ENCODE assay signal across 1 cellular context in the genomic region with DNA sequence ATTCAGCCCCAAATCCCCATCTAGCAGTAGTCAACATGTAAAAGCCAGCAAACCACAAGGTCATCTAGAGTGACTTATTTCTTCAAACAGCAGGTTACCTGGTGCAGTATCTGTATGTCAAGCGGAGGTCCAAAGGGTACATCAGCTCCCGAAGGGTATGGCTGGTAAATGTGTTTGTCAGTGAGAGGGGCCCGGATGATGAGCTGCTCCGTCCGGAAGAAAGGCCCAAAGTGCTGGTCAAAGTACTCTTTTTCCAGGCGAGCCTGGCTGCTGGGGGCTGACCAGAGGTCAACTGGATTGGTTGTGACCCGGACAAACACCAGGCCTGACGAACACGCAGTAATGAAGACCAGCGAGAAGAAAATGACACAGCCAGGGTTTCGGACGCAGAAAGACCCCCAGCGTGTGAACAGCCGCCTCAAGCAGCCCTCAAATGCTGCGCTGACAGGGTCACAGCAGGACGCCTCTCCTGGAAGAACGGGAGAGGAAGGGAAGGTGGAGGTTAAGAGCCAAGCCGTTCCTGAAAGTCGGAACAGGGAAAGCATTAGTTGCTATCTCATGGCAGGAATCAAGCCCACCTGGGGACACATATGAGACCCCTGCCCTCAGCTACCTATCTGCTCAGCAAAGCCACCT.
TF ChIP-seq lines count a peak whose summit lies in the region.

No MANE protein-coding gene starts in this region.

TF ChIP-seq in HepG2, 621 proteins besides CTCF, POLR2A, EP300 and RAD21 (continued from another document and continues in another):
- TF ChIP-seq, protein P1, sequence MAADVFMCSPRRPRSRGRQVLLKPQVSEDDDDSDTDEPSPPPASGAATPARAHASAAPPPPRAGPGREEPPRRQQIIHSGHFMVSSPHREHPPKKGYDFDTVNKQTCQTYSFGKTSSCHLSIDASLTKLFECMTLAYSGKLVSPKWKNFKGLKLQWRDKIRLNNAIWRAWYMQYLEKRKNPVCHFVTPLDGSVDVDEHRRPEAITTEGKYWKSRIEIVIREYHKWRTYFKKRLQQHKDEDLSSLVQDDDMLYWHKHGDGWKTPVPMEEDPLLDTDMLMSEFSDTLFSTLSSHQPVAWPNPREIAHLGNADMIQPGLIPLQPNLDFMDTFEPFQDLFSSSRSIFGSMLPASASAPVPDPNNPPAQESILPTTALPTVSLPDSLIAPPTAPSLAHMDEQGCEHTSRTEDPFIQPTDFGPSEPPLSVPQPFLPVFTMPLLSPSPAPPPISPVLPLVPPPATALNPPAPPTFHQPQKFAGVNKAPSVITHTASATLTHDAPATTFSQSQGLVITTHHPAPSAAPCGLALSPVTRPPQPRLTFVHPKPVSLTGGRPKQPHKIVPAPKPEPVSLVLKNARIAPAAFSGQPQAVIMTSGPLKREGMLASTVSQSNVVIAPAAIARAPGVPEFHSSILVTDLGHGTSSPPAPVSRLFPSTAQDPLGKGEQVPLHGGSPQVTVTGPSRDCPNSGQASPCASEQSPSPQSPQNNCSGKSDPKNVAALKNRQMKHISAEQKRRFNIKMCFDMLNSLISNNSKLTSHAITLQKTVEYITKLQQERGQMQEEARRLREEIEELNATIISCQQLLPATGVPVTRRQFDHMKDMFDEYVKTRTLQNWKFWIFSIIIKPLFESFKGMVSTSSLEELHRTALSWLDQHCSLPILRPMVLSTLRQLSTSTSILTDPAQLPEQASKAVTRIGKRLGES (CRISPR knock-in tag; IDR thresholded peaks at IDR 0.05; ENCODE audit: borderline replicate concordance) = no peak; the same call in 1 of the 2 replicates
- TF ChIP-seq, protein P2, sequence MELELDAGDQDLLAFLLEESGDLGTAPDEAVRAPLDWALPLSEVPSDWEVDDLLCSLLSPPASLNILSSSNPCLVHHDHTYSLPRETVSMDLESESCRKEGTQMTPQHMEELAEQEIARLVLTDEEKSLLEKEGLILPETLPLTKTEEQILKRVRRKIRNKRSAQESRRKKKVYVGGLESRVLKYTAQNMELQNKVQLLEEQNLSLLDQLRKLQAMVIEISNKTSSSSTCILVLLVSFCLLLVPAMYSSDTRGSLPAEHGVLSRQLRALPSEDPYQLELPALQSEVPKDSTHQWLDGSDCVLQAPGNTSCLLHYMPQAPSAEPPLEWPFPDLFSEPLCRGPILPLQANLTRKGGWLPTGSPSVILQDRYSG (CRISPR knock-in tag; IDR thresholded peaks at IDR 0.05) = no peak
- TF ChIP-seq, protein P3, sequence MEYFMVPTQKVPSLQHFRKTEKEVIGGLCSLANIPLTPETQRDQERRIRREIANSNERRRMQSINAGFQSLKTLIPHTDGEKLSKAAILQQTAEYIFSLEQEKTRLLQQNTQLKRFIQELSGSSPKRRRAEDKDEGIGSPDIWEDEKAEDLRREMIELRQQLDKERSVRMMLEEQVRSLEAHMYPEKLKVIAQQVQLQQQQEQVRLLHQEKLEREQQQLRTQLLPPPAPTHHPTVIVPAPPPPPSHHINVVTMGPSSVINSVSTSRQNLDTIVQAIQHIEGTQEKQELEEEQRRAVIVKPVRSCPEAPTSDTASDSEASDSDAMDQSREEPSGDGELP (IDR thresholded peaks at IDR 0.05; ENCODE audit: borderline replicate concordance, low read depth) = peak; percentile 44; the same call in 1 of the 2 replicates
- TF ChIP-seq ZFY (CRISPR knock-in tag; IDR thresholded peaks at IDR 0.05) = peak; percentile 80
- TF ChIP-seq, protein P4, sequence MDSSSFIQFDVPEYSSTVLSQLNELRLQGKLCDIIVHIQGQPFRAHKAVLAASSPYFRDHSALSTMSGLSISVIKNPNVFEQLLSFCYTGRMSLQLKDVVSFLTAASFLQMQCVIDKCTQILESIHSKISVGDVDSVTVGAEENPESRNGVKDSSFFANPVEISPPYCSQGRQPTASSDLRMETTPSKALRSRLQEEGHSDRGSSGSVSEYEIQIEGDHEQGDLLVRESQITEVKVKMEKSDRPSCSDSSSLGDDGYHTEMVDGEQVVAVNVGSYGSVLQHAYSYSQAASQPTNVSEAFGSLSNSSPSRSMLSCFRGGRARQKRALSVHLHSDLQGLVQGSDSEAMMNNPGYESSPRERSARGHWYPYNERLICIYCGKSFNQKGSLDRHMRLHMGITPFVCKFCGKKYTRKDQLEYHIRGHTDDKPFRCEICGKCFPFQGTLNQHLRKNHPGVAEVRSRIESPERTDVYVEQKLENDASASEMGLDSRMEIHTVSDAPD (CRISPR knock-in tag; IDR thresholded peaks at IDR 0.05) = peak; percentile 92
- peak; percentile 92 for TF ChIP-seq DPF2 (CRISPR knock-in tag; IDR thresholded peaks at IDR 0.05; ENCODE audit: borderline replicate concordance, low read depth)
- TF ChIP-seq, protein P5, sequence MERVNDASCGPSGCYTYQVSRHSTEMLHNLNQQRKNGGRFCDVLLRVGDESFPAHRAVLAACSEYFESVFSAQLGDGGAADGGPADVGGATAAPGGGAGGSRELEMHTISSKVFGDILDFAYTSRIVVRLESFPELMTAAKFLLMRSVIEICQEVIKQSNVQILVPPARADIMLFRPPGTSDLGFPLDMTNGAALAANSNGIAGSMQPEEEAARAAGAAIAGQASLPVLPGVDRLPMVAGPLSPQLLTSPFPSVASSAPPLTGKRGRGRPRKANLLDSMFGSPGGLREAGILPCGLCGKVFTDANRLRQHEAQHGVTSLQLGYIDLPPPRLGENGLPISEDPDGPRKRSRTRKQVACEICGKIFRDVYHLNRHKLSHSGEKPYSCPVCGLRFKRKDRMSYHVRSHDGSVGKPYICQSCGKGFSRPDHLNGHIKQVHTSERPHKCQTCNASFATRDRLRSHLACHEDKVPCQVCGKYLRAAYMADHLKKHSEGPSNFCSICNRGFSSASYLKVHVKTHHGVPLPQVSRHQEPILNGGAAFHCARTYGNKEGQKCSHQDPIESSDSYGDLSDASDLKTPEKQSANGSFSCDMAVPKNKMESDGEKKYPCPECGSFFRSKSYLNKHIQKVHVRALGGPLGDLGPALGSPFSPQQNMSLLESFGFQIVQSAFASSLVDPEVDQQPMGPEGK (CRISPR knock-in tag; IDR thresholded peaks at IDR 0.05) = peak; percentile 80
- peak; percentile 42; the same call in 1 of the 2 replicates for TF ChIP-seq SNAPC2 (CRISPR knock-in tag; IDR thresholded peaks at IDR 0.05)
- TF ChIP-seq ZNF562 (CRISPR knock-in tag; IDR thresholded peaks at IDR 0.05; ENCODE audit: borderline replicate concordance) = no peak
- TF ChIP-seq, protein P6, sequence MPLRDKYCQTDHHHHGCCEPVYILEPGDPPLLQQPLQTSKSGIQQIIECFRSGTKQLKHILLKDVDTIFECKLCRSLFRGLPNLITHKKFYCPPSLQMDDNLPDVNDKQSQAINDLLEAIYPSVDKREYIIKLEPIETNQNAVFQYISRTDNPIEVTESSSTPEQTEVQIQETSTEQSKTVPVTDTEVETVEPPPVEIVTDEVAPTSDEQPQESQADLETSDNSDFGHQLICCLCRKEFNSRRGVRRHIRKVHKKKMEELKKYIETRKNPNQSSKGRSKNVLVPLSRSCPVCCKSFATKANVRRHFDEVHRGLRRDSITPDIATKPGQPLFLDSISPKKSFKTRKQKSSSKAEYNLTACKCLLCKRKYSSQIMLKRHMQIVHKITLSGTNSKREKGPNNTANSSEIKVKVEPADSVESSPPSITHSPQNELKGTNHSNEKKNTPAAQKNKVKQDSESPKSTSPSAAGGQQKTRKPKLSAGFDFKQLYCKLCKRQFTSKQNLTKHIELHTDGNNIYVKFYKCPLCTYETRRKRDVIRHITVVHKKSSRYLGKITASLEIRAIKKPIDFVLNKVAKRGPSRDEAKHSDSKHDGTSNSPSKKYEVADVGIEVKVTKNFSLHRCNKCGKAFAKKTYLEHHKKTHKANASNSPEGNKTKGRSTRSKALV (CRISPR knock-in tag; IDR thresholded peaks at IDR 0.05) = peak; percentile 54
- no peak for TF ChIP-seq LCORL (IDR thresholded peaks at IDR 0.05)
- TF ChIP-seq LCORL (CRISPR knock-in tag; IDR thresholded peaks at IDR 0.05) = peak; percentile 97
- TF ChIP-seq, protein P7, sequence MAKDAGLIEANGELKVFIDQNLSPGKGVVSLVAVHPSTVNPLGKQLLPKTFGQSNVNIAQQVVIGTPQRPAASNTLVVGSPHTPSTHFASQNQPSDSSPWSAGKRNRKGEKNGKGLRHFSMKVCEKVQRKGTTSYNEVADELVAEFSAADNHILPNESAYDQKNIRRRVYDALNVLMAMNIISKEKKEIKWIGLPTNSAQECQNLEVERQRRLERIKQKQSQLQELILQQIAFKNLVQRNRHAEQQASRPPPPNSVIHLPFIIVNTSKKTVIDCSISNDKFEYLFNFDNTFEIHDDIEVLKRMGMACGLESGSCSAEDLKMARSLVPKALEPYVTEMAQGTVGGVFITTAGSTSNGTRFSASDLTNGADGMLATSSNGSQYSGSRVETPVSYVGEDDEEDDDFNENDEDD (CRISPR knock-in tag; IDR thresholded peaks at IDR 0.05; ENCODE audit: borderline replicate concordance) = peak; percentile 55; the same call in 1 of the 2 replicates
- 0 out of 2 replicates have a peak, but pooled peaks have one; percentile 33 for TF ChIP-seq HMG20B (CRISPR knock-in tag; conservative IDR thresholded peaks at IDR 0.05)
- TF ChIP-seq, protein P8, sequence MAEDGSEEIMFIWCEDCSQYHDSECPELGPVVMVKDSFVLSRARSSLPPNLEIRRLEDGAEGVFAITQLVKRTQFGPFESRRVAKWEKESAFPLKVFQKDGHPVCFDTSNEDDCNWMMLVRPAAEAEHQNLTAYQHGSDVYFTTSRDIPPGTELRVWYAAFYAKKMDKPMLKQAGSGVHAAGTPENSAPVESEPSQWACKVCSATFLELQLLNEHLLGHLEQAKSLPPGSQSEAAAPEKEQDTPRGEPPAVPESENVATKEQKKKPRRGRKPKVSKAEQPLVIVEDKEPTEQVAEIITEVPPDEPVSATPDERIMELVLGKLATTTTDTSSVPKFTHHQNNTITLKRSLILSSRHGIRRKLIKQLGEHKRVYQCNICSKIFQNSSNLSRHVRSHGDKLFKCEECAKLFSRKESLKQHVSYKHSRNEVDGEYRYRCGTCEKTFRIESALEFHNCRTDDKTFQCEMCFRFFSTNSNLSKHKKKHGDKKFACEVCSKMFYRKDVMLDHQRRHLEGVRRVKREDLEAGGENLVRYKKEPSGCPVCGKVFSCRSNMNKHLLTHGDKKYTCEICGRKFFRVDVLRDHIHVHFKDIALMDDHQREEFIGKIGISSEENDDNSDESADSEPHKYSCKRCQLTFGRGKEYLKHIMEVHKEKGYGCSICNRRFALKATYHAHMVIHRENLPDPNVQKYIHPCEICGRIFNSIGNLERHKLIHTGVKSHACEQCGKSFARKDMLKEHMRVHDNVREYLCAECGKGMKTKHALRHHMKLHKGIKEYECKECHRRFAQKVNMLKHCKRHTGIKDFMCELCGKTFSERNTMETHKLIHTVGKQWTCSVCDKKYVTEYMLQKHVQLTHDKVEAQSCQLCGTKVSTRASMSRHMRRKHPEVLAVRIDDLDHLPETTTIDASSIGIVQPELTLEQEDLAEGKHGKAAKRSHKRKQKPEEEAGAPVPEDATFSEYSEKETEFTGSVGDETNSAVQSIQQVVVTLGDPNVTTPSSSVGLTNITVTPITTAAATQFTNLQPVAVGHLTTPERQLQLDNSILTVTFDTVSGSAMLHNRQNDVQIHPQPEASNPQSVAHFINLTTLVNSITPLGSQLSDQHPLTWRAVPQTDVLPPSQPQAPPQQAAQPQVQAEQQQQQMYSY (CRISPR knock-in tag; IDR thresholded peaks at IDR 0.05) = no peak
- peak; percentile 80 for TF ChIP-seq ARNTL (CRISPR knock-in tag; IDR thresholded peaks at IDR 0.05)
- TF ChIP-seq ZNF552 (CRISPR knock-in tag; IDR thresholded peaks at IDR 0.05; ENCODE audit: borderline replicate concordance) = no peak
- TF ChIP-seq, protein P9, sequence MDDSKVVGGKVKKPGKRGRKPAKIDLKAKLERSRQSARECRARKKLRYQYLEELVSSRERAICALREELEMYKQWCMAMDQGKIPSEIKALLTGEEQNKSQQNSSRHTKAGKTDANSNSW (CRISPR knock-in tag; IDR thresholded peaks at IDR 0.05; ENCODE audit: borderline replicate concordance) = no peak
- TF ChIP-seq NFYB (CRISPR knock-in tag; IDR thresholded peaks at IDR 0.05) = no peak
- TF ChIP-seq, protein P10, sequence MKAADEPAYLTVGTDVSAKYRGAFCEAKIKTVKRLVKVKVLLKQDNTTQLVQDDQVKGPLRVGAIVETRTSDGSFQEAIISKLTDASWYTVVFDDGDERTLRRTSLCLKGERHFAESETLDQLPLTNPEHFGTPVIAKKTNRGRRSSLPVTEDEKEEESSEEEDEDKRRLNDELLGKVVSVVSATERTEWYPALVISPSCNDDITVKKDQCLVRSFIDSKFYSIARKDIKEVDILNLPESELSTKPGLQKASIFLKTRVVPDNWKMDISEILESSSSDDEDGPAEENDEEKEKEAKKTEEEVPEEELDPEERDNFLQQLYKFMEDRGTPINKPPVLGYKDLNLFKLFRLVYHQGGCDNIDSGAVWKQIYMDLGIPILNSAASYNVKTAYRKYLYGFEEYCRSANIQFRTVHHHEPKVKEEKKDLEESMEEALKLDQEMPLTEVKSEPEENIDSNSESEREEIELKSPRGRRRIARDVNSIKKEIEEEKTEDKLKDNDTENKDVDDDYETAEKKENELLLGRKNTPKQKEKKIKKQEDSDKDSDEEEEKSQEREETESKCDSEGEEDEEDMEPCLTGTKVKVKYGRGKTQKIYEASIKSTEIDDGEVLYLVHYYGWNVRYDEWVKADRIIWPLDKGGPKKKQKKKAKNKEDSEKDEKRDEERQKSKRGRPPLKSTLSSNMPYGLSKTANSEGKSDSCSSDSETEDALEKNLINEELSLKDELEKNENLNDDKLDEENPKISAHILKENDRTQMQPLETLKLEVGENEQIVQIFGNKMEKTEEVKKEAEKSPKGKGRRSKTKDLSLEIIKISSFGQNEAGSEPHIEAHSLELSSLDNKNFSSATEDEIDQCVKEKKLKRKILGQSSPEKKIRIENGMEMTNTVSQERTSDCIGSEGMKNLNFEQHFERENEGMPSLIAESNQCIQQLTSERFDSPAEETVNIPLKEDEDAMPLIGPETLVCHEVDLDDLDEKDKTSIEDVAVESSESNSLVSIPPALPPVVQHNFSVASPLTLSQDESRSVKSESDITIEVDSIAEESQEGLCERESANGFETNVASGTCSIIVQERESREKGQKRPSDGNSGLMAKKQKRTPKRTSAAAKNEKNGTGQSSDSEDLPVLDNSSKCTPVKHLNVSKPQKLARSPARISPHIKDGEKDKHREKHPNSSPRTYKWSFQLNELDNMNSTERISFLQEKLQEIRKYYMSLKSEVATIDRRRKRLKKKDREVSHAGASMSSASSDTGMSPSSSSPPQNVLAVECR (CRISPR knock-in tag; IDR thresholded peaks at IDR 0.05; ENCODE audit: borderline replicate concordance) = peak; percentile 66; the same call in 1 of the 2 replicates
- TF ChIP-seq ZMYM4 (CRISPR knock-in tag; IDR thresholded peaks at IDR 0.05) = peak; percentile 91
- TF ChIP-seq ZNF672 (CRISPR knock-in tag; IDR thresholded peaks at IDR 0.05) = 0 out of 2 replicates have a peak, but pooled peaks have one; percentile 6
- TF ChIP-seq ZNF230 (CRISPR knock-in tag; IDR thresholded peaks at IDR 0.05) = no peak
- peak; percentile 87 for TF ChIP-seq NCOA2 (CRISPR knock-in tag; IDR thresholded peaks at IDR 0.05)
- 0 out of 2 replicates have a peak, but pooled peaks have one; percentile 43 for TF ChIP-seq ZNF777 (CRISPR knock-in tag; IDR thresholded peaks at IDR 0.05)
- peak; percentile 86 for TF ChIP-seq PHF5A (CRISPR knock-in tag; IDR thresholded peaks at IDR 0.05; ENCODE audit: low read depth, unreplicated experiment)
- no peak for TF ChIP-seq HDAC6 (IDR thresholded peaks at IDR 0.05; ENCODE audit: low read depth, low read length)
- peak; percentile 57; the same call in 1 of the 2 replicates for TF ChIP-seq ZNF619 (CRISPR knock-in tag; IDR thresholded peaks at IDR 0.05)
- no peak for TF ChIP-seq IKZF4 (CRISPR knock-in tag; IDR thresholded peaks at IDR 0.05; ENCODE audit: borderline replicate concordance, low read depth, not compliant biosample characterization)
